ENCODE assay signal across 8 cellular contexts in the genomic region with DNA sequence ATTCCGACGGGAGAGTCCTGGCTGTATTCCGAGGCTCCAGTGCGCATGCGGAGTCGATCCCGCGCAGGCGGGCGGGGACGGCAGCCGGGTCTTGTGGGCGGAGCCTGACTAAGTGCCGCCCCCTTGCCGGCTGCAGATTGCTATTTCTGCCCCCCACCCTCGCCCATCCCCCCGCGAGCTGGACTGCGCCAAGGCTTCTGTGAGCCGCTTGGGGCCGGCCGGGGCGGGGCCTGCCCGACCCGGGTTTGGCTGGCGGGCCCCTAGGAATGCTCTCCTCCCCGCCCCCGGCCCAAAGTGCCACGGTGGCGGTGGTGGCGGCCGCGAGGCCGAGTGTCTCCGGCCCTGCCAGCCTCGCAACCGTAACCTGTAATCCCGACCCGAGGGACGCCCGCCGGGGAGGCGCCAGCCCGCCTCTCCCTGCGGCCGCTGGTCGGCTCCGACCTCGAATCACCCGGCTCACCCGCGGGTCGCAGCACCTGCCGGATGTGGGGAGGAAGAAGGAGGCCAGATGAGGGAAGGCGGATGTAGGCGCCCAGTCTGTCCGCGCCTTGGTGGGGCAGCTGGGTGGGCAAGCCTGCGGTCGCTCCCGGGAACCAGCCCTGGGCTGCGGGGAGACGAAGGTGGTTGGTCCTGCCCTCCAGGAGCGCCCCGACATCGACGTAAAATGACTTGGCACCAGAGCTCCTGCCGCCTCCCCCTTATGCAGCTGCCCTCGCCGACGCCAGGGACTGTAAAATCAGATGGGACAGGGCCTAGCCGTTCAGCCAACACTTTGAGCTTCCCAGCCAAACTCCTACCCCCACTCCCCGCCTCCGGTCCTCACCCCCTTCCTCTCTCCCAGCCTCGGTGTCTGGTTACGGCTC. TPM values are rescaled to one million over a fixed set of nuclear protein-coding genes. Genes with fewer than 3 reads are reported as not detected.
DNase-seq lines count a peak whose midpoint lies in the region; ATAC-seq and TF ChIP-seq lines count a peak whose summit lies in the region.

No MANE protein-coding gene starts in this region.

- peak overlapping the region; percentile 88 to 99 (median 98) for H3K27ac Mint-ChIP-seq in CD4-positive, alpha-beta memory T cell
- peak overlapping the region; percentile 83 for H3K27ac Mint-ChIP-seq in activated CD4-positive, alpha-beta memory T cell treated with anti-CD3 and anti-CD28 coated beads, Interleukin-2, amount 10 ng/mL, durations not matched to agents 7 days and 5 days
- peak overlapping the region; percentile 98 for H3K27ac Mint-ChIP-seq in endodermal cell

- H3K4me3 Mint-ChIP-seq in CD4-positive, alpha-beta memory T cell: peak overlapping the region; percentile 92 to 98 (median 95)
- peak overlapping the region; percentile 84 for H3K4me3 Mint-ChIP-seq in activated CD4-positive, alpha-beta memory T cell treated with anti-CD3 and anti-CD28 coated beads, Interleukin-2, amount 10 ng/mL, durations not matched to agents 7 days and 5 days
- H3K4me3 Mint-ChIP-seq in endodermal cell: peak overlapping the region; percentile 81

- peaks cover 14 to 44% (median 27%) of the 10 kb centered on the region in 4 donors for H3K4me1 Mint-ChIP-seq in CD4-positive, alpha-beta memory T cell
- H3K4me1 Mint-ChIP-seq in activated CD4-positive, alpha-beta memory T cell treated with anti-CD3 and anti-CD28 coated beads, Interleukin-2, amount 10 ng/mL, durations not matched to agents 7 days and 5 days: peaks cover 52% of the 10 kb centered on the region
- H3K4me1 Mint-ChIP-seq in endodermal cell: peaks cover 29% of the 10 kb centered on the region

- intact Hi-C loops in CD4-positive, alpha-beta memory T cell (cut with micrococcal nuclease): loop anchor here (1.0 to 10.0 kb wide), 8 partner anchors 7 to 294 kb away; partner anchors contain the start of genes BTRC, PDZD7, SFXN3 and SLF2

- H3K9me3 Mint-ChIP-seq in CD4-positive, alpha-beta memory T cell: no peaks in the 10 kb centered on the region
- no peaks in the 10 kb centered on the region for H3K9me3 Mint-ChIP-seq in activated CD4-positive, alpha-beta memory T cell treated with anti-CD3 and anti-CD28 coated beads, Interleukin-2, amount 10 ng/mL, durations not matched to agents 7 days and 5 days
- H3K9me3 Mint-ChIP-seq in endodermal cell: no peaks in the 10 kb centered on the region

- ATAC-seq in HG03439 (IDR thresholded peaks at IDR 0.05; ENCODE audit: unreplicated experiment): peak; percentile 62

- peaks cover 32% of the 10 kb centered on the region for H3K4me1 ChIP-seq in CD4-positive, alpha-beta memory T cell (ENCODE audit: insufficient read depth, low read length)
- peaks cover 5% of the 10 kb centered on the region for H3K4me1 ChIP-seq in endodermal cell (ENCODE audit: control insufficient read depth, insufficient read depth, low read length)

- H3K9me3 ChIP-seq in CD4-positive, alpha-beta memory T cell (ENCODE audit: control insufficient read depth in 1 of 2, low read length in 2 of 2): no peaks in the 10 kb centered on the region
- H3K9me3 ChIP-seq in endodermal cell (ENCODE audit: control insufficient read depth, low read length): no peaks in the 10 kb centered on the region

- TF ChIP-seq CTCF in endodermal cell (conservative IDR thresholded peaks at IDR 0.05): no peak

- H3K27me3 Mint-ChIP-seq in CD4-positive, alpha-beta memory T cell: peaks cover 21 to 26% of the 10 kb centered on the region in 2 donors
- peaks cover 31% of the 10 kb centered on the region for H3K27me3 Mint-ChIP-seq in activated CD4-positive, alpha-beta memory T cell treated with anti-CD3 and anti-CD28 coated beads, Interleukin-2, amount 10 ng/mL, durations not matched to agents 7 days and 5 days
- H3K27me3 Mint-ChIP-seq in endodermal cell (ENCODE audit: insufficient read depth): peaks cover 46% of the 10 kb centered on the region

- H3K36me3 Mint-ChIP-seq in CD4-positive, alpha-beta memory T cell: peaks cover 0 to 2% of the 10 kb centered on the region in 2 donors
- peaks cover 13% of the 10 kb centered on the region for H3K36me3 Mint-ChIP-seq in activated CD4-positive, alpha-beta memory T cell treated with anti-CD3 and anti-CD28 coated beads, Interleukin-2, amount 10 ng/mL, durations not matched to agents 7 days and 5 days (ENCODE audit: low read depth)
- H3K36me3 Mint-ChIP-seq in endodermal cell (ENCODE audit: low read depth): peaks cover 5% of the 10 kb centered on the region

- H3K9ac ChIP-seq in endodermal cell (ENCODE audit: extremely low read depth, low read length, poor library complexity, severe bottlenecking): peak overlapping the region; percentile 90

- peak overlapping the region; percentile 92 for H3K27ac ChIP-seq in CD4-positive, alpha-beta memory T cell (ENCODE audit: low read depth, low read length)
- H3K27ac ChIP-seq in endodermal cell (ENCODE audit: low read depth, low read length): peak overlapping the region; percentile 86

- H3K4me3 ChIP-seq in CD4-positive, alpha-beta memory T cell (ENCODE audit: low read length in 2 of 2): peak overlapping the region; percentile 99 to 100
- H3K4me3 ChIP-seq in endodermal cell (ENCODE audit: low read length): peak overlapping the region; percentile 92

- H3K27me3 ChIP-seq in CD4-positive, alpha-beta memory T cell (ENCODE audit: insufficient read depth, low read length): peaks cover 32% of the 10 kb centered on the region
- H3K27me3 ChIP-seq in endodermal cell (ENCODE audit: control insufficient read depth, insufficient read depth, low read length, poor library complexity, severe bottlenecking): peaks cover 45% of the 10 kb centered on the region

- DNase-seq in CD4-positive, alpha-beta memory T cell: peak in 2 of 5 donors; percentile 88 to 93
- peak; percentile 84 for DNase-seq in GM19240 (ENCODE audit: insufficient read length, low spot score)
- peak; percentile 89 for DNase-seq in NCI-H526 treated with DMSO at 0.1 percent for 48 hours (lab: John Stamatoyannopoulos, UW)
- DNase-seq in activated CD4-positive, alpha-beta memory T cell treated with anti-CD3 and anti-CD28 coated beads, Interleukin-2, amount 10 ng/mL, durations not matched to agents 7 days and 5 days: peak; percentile 92
- peak; percentile 98 for DNase-seq in endodermal cell
- peak; percentile 68 for DNase-seq in middle frontal gyrus (ENCODE audit: extremely low spot score, low spot score)
- DNase-seq in stimulated activated CD8-positive, alpha-beta memory T cell treated with anti-CD3 and anti-CD28 coated beads, Interleukin-4, amount 100 ng/mL, for 24 hours (ENCODE audit: low read depth): peak; percentile 85

- POLR2A ChIA-PET in CD4-positive, alpha-beta memory T cell (lab: Charles Lee; ENCODE audit: partially characterized antibody): interaction anchor here (0.8 to 4.7 kb wide), 6 partner anchors 8 to 64 kb away, joined by 3 to 33 read pairs (median 12); partner anchors contain the start of genes PDZD7 and SFXN3
- POLR2A ChIA-PET in activated CD4-positive, alpha-beta memory T cell treated with anti-CD3 and anti-CD28 coated beads, Interleukin-2, amount 10 ng/mL, durations not matched to agents 7 days and 5 days (lab: Charles Lee): interaction anchor here (0.7 to 6.4 kb wide), 13 partner anchors 10 to 525 kb away, joined by 3 to 44 read pairs (median 3); partner anchors contain the start of genes HIF1AN, PDZD7 and SFXN3

- CTCF ChIA-PET in CD4-positive, alpha-beta memory T cell (lab: Charles Lee; ENCODE audit: partially characterized antibody): interaction anchor here (0.7 to 26.6 kb wide), 10 partner anchors 2 to 81 kb away, joined by 3 to 645 read pairs (median 8); partner anchors contain the start of genes KAZALD1 and SFXN3
- CTCF ChIA-PET in activated CD4-positive, alpha-beta memory T cell treated with anti-CD3 and anti-CD28 coated beads, Interleukin-2, amount 10 ng/mL, durations not matched to agents 7 days and 5 days (lab: Charles Lee): interaction anchor here (0.6 to 23.6 kb wide), 14 partner anchors 8 to 81 kb away, joined by 3 to 515 read pairs (median 4); partner anchors contain the start of genes PDZD7 and SFXN3

- H3K36me3 ChIP-seq in CD4-positive, alpha-beta memory T cell (ENCODE audit: insufficient read depth, low read length): no peaks in the 10 kb centered on the region
- H3K36me3 ChIP-seq in endodermal cell (ENCODE audit: control insufficient read depth, insufficient read depth, low read length): no peaks in the 10 kb centered on the region

- WGBS in endodermal cell (ENCODE audit: insufficient coverage in 1 of 2, insufficient read length in 1 of 2), 2 experiments: 2 to 3% methylated on average over 25 to 76 of the region's 76 CpGs

RNA-seq across cellular contexts. Expression of gene KAZALD1, which starts 0.6 kb away (rescaled TPM):
- total RNA-seq in CD4-positive, alpha-beta memory T cell: not detected
- polyA plus RNA-seq in CD4-positive, alpha-beta memory T cell: not detected
- total RNA-seq in activated CD4-positive, alpha-beta memory T cell treated with anti-CD3 and anti-CD28 coated beads, Interleukin-2, amount 10 ng/mL, durations not matched to agents 7 days and 5 days: under 1 TPM; 0.35 to 0.53 TPM
- 10 to 100 TPM in 1 of 2 donors, 1 to 10 TPM in 1; 5.2 to 10.0 TPM for total RNA-seq in endodermal cell
- polyA plus RNA-seq in endodermal cell (2013, experiment 1 of 2): 3.3 TPM
- polyA plus RNA-seq in endodermal cell (2013, experiment 2 of 2): 3.4 TPM

RNA-seq across cellular contexts. Expression of gene SFXN3, which starts 30.1 kb away (rescaled TPM):
- 100 to 1,000 TPM; 118 to 123 TPM for total RNA-seq in CD4-positive, alpha-beta memory T cell
- 10 to 100 TPM; 10.8 to 21.0 TPM for polyA plus RNA-seq in CD4-positive, alpha-beta memory T cell
- 10 to 100 TPM; 91.4 to 95.0 TPM for total RNA-seq in activated CD4-positive, alpha-beta memory T cell treated with anti-CD3 and anti-CD28 coated beads, Interleukin-2, amount 10 ng/mL, durations not matched to agents 7 days and 5 days
- 1 to 10 TPM; 1.8 to 2.1 TPM for total RNA-seq in endodermal cell
- polyA plus RNA-seq in endodermal cell (2013, experiment 1 of 2): 3.2 TPM
- 4.1 TPM for polyA plus RNA-seq in endodermal cell (2013, experiment 2 of 2)

RNA-seq across cellular contexts. Expression of gene PDZD7, which starts 30.3 kb away (rescaled TPM):
- total RNA-seq in CD4-positive, alpha-beta memory T cell: 1 to 10 TPM; 1.1 to 1.8 TPM
- under 1 TPM; 0.20 to 0.29 TPM for polyA plus RNA-seq in CD4-positive, alpha-beta memory T cell
- total RNA-seq in activated CD4-positive, alpha-beta memory T cell treated with anti-CD3 and anti-CD28 coated beads, Interleukin-2, amount 10 ng/mL, durations not matched to agents 7 days and 5 days: 1 to 10 TPM; 1.1 to 1.9 TPM
- 1 to 10 TPM in 1 of 2 donors, under 1 TPM in 1; 0.49 to 1.1 TPM for total RNA-seq in endodermal cell
- polyA plus RNA-seq in endodermal cell (2013, experiment 1 of 2): 0.53 TPM
- polyA plus RNA-seq in endodermal cell (2013, experiment 2 of 2): 0.50 TPM

Comparison
In these comparisons a context has a peak if more than half of its experiments do, and no peak if none do; other contexts are left out.
1. RNA of gene KAZALD1, which starts 0.6 kb away (total RNA-seq): 5.2 to 10.0 TPM in endodermal cell; 0.35 to 0.53 TPM in activated CD4-positive, alpha-beta memory T cell treated with anti-CD3 and anti-CD28 coated beads, Interleukin-2, amount 10 ng/mL, durations not matched to agents 7 days and 5 days and not detected in CD4-positive, alpha-beta memory T cell; every median in the first group is over 4 times any median in the second.
2. RNA of gene SFXN3, which starts 30.1 kb away (total RNA-seq): 118 to 123 TPM in CD4-positive, alpha-beta memory T cell and 91.4 to 95.0 TPM in activated CD4-positive, alpha-beta memory T cell treated with anti-CD3 and anti-CD28 coated beads, Interleukin-2, amount 10 ng/mL, durations not matched to agents 7 days and 5 days; 1.8 to 2.1 TPM in endodermal cell; every median in the first group is over 10 times any median in the second.
3. Peak in every context shown above with its lines, with median percentiles within 50 percentile points of each other: H3K27ac Mint-ChIP-seq and H3K4me3 Mint-ChIP-seq.